In the genomic region with DNA sequence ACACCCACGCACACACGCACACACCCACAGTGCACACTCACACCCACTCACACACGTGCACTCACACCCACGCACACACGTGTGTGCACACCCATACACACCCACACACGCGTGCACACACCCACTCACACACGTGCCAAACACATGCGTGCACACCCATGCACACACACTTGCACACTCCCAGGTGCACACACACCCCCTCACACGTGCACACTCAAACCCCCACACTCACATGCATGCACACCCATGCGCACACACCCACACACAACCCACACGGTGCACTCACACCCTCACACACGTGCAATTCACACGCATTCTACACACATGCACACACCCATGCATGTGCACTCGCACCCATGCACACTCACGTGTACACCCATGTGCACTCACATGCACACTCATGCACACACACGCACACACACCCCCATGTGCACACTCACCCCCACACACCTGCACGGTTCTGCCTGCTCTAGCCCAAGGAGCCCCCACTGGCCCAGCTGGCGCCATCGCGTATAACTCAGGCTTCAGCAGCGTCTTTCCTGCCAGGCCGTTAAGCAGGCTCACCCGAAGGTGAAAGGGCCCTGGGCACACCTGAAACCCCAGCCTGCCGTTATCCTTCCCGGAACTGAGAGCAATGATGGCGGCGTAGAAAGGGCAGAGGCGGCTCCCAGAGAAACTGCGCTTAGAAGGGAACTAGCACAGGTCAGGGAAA, we compare ENCODE assay signal across 15 cellular contexts.
DNase-seq lines count a peak whose midpoint lies in the region; ATAC-seq and TF ChIP-seq lines count a peak whose summit lies in the region.
"Had no signal": no experiment of that assay in that cellular context is flagged by ENCODE, and none has a peak within 500 bp of the region (broad histone marks: within the 10 kb centered on the region; RNA-seq: fewer than 3 reads in every experiment).

No MANE protein-coding gene starts in this region.

- peak overlapping the region; percentile 83 to 85 for H3K4me3 Mint-ChIP-seq in stimulated activated naive CD8-positive, alpha-beta T cell treated with anti-CD3 and anti-CD28 coated beads, Interleukin-15, amount 100 ng/mL, for 72 hours
- H3K4me3 Mint-ChIP-seq: endodermal cell had no signal

- no peak overlapping the region for H3K4me3 ChIP-seq in right atrium auricular region
- H3K4me3 ChIP-seq in lower lobe of right lung: peak overlapping the region; percentile 27
- H3K4me3 ChIP-seq in PC-3 (ENCODE audit: low read length): no peak overlapping the region
- H3K4me3 ChIP-seq: GM12878, ovary, tibial artery had no signal

- no peaks in the 10 kb centered on the region for H4K20me1 ChIP-seq in PC-3 (ENCODE audit: low read length)

- peak overlapping the region; percentile 92 to 93 for H3K27ac Mint-ChIP-seq in stimulated activated naive CD8-positive, alpha-beta T cell treated with anti-CD3 and anti-CD28 coated beads, Interleukin-15, amount 100 ng/mL, for 72 hours
- H3K27ac Mint-ChIP-seq: endodermal cell had no signal

- DNase-seq in Right ventricle myocardium inferior (ENCODE audit: missing footprints): peak; percentile 9
- no peak for DNase-seq in right atrium auricular region (ENCODE audit: low spot score)
- DNase-seq in activated CD4-positive, CD25-positive, alpha-beta regulatory T cell treated with anti-CD3 and anti-CD28 coated beads, Interleukin-2, amount 50 U/mL, for 72 hours: peak; percentile 46
- DNase-seq in lower lobe of right lung: no peak
- DNase-seq in stimulated activated naive CD8-positive, alpha-beta T cell treated with anti-CD3 and anti-CD28 coated beads, Interleukin-15, amount 100 ng/mL, for 72 hours: no peak
- DNase-seq in stimulated activated CD4-positive, alpha-beta T cell treated with anti-CD3 and anti-CD28 coated beads, Interleukin-4, amount 100 ng/mL, for 1 hour: no peak
- no peak for DNase-seq in PC-3
- DNase-seq: brain microvascular endothelial cell, endodermal cell, NCI-H2171, ovary, SIG-M5, tibial artery had no signal

- H3F3A ChIP-seq in PC-3 (ENCODE audit: low read length, unreplicated experiment): no peaks in the 10 kb centered on the region

- no peaks in the 10 kb centered on the region for H3K79me2 ChIP-seq in PC-3 (ENCODE audit: low read length)

- POLR2A ChIA-PET in PC-3 (lab: Charles Lee; ENCODE audit: unreplicated experiment): no interaction called here

- H3K27me3 ChIP-seq in right atrium auricular region (no peaks in the 10 kb centered on the region), lower lobe of right lung (ENCODE audit: low read depth) (no peaks in the 10 kb centered on the region), PC-3 (ENCODE audit: low read length) (no peaks in the 10 kb centered on the region)
- H3K27me3 ChIP-seq: brain microvascular endothelial cell, ovary, tibial artery had no signal

- H3K4me1 ChIP-seq in right atrium auricular region: peaks cover 0 to 5% of the 10 kb centered on the region in 2 donors
- no peaks in the 10 kb centered on the region for H3K4me1 ChIP-seq in lower lobe of right lung
- H3K4me1 ChIP-seq in PC-3 (ENCODE audit: insufficient read depth, low read length): no peaks in the 10 kb centered on the region

- H3K9ac ChIP-seq in PC-3 (ENCODE audit: low read length): no peak overlapping the region

- no peaks in the 10 kb centered on the region for H3K9me2 ChIP-seq in PC-3 (replicated peaks; ENCODE audit: low read length)

- ATAC-seq in Right ventricle myocardium inferior (no peak), lower lobe of right lung (peak; percentile 6 to 10), PC-3 (no peak), HG02623 (IDR thresholded peaks at IDR 0.05; ENCODE audit: unreplicated experiment) (no peak)
- ATAC-seq in stimulated activated naive CD8-positive, alpha-beta T cell treated with anti-CD3 and anti-CD28 coated beads, Interleukin-15, amount 100 ng/mL, for 72 hours: peak; percentile 64
- ATAC-seq: GM12878 had no signal

- CTCF ChIA-PET in PC-3 (lab: Charles Lee): no interaction called here

- H3K27me3 Mint-ChIP-seq in stimulated activated naive CD8-positive, alpha-beta T cell treated with anti-CD3 and anti-CD28 coated beads, Interleukin-15, amount 100 ng/mL, for 72 hours: no peaks in the 10 kb centered on the region

- TF ChIP-seq CTCF in right atrium auricular region (IDR thresholded peaks at IDR 0.05) (no peak), lower lobe of right lung (IDR thresholded peaks at IDR 0.05) (no peak), PC-3 (conservative IDR thresholded peaks at IDR 0.05; ENCODE audit: low read depth, low read length) (no peak)

- peaks cover 41% of the 10 kb centered on the region for H3K4me1 Mint-ChIP-seq in stimulated activated naive CD8-positive, alpha-beta T cell treated with anti-CD3 and anti-CD28 coated beads, Interleukin-15, amount 100 ng/mL, for 72 hours
- H3K4me1 Mint-ChIP-seq: endodermal cell had no signal

- BruUV-seq in PC-3 (replicated peaks; lab: Mats Ljungman, UMichigan): no TSS peak

- intact Hi-C loops in Right ventricle myocardium inferior (cut with DNase I) (no loop called here), lower lobe of right lung (cut with DNase I) (no loop called here), PC-3 (cut with micrococcal nuclease) (no loop called here)

- H3K4me2 ChIP-seq in PC-3 (ENCODE audit: low read length): no peak overlapping the region

- H2AFZ ChIP-seq in PC-3 (ENCODE audit: low read length): no peak overlapping the region

- H3K27ac ChIP-seq in right atrium auricular region: no peak overlapping the region
- peak overlapping the region; percentile 18 for H3K27ac ChIP-seq in lower lobe of right lung
- H3K27ac ChIP-seq in PC-3 (ENCODE audit: low read length): no peak overlapping the region
- H3K27ac ChIP-seq: brain microvascular endothelial cell, ovary, tibial artery had no signal

- H3K36me3 ChIP-seq in right atrium auricular region (no peaks in the 10 kb centered on the region), lower lobe of right lung (no peaks in the 10 kb centered on the region), PC-3 (ENCODE audit: low read depth, low read length) (no peaks in the 10 kb centered on the region)
- H3K36me3 ChIP-seq: brain microvascular endothelial cell, ovary had no signal

- H3K9me3 Mint-ChIP-seq in stimulated activated naive CD8-positive, alpha-beta T cell treated with anti-CD3 and anti-CD28 coated beads, Interleukin-15, amount 100 ng/mL, for 72 hours: peaks cover 12 to 24% of the 10 kb centered on the region in 2 donors

- H3K9me3 ChIP-seq in right atrium auricular region (no peaks in the 10 kb centered on the region), lower lobe of right lung (no peaks in the 10 kb centered on the region), PC-3 (ENCODE audit: low read length) (no peaks in the 10 kb centered on the region)
- H3K9me3 ChIP-seq: ovary, tibial artery had no signal

Comparison
In these comparisons a context has a peak if more than half of its experiments do, and no peak if none do; other contexts are left out.
1. DNase-seq: peak in Right ventricle myocardium inferior (single experiment) and activated CD4-positive, CD25-positive, alpha-beta regulatory T cell treated with anti-CD3 and anti-CD28 coated beads, Interleukin-2, amount 50 U/mL, for 72 hours (single experiment); none in right atrium auricular region (single experiment), lower lobe of right lung (single experiment), stimulated activated naive CD8-positive, alpha-beta T cell treated with anti-CD3 and anti-CD28 coated beads, Interleukin-15, amount 100 ng/mL, for 72 hours (0 of 2), stimulated activated CD4-positive, alpha-beta T cell treated with anti-CD3 and anti-CD28 coated beads, Interleukin-4, amount 100 ng/mL, for 1 hour (single experiment) and PC-3 (single experiment).
2. ATAC-seq: peak in lower lobe of right lung (2 of 2) and stimulated activated naive CD8-positive, alpha-beta T cell treated with anti-CD3 and anti-CD28 coated beads, Interleukin-15, amount 100 ng/mL, for 72 hours (single experiment); none in Right ventricle myocardium inferior (single experiment), PC-3 (single experiment) and HG02623 (single experiment).